ENCODE assay signal across 8 cellular contexts in genomic region chr16:66342294-66342900, GRCh38. TPM values are rescaled to one million over a fixed set of nuclear protein-coding genes. Genes with fewer than 3 reads are reported as not detected.
A peak's percentile ranks its signal among the peaks of the same experiment; 100 is the strongest.
DNase-seq lines count a peak whose midpoint lies in the region; ATAC-seq and TF ChIP-seq lines count a peak whose summit lies in the region.

No MANE protein-coding gene starts in this region.

- peak; percentile 16 for DNase-seq in activated CD4-positive, alpha-beta memory T cell treated with anti-CD3 and anti-CD28 coated beads for 36 hours
- no peak for DNase-seq in activated CD4-positive, alpha-beta memory T cell treated with anti-CD3 and anti-CD28 coated beads, Interleukin-2, amount 10 ng/mL, durations not matched to agents 7 days and 5 days
- peak; percentile 9 for DNase-seq in NCI-H82 treated with DMSO at 0.1 percent for 48 hours (lab: John Stamatoyannopoulos, UW; ENCODE audit: unreplicated experiment)
- DNase-seq in endothelial cell (ENCODE audit: low spot score), result peak; percentile 83
- peak; percentile 43 for DNase-seq in stimulated activated CD4-positive, alpha-beta T cell treated with anti-CD3 and anti-CD28 coated beads, Interleukin-15, amount 100 ng/mL, for 24 hours
- no peak for DNase-seq in NCI-H187 treated with DMSO at 0.1 percent for 48 hours (lab: John Stamatoyannopoulos, UW)
- DNase-seq in NCI-H446 treated with DMSO at 0.1 percent for 48 hours (lab: John Stamatoyannopoulos, UW), result no peak

- H3K27me3 Mint-ChIP-seq in activated CD4-positive, alpha-beta memory T cell treated with anti-CD3 and anti-CD28 coated beads for 36 hours, result peaks cover 11% of the 10 kb centered on the region
- peaks cover 15% of the 10 kb centered on the region for H3K27me3 Mint-ChIP-seq in activated CD4-positive, alpha-beta memory T cell treated with anti-CD3 and anti-CD28 coated beads, Interleukin-2, amount 10 ng/mL, durations not matched to agents 7 days and 5 days
- H3K27me3 Mint-ChIP-seq in endothelial cell (ENCODE audit: unreplicated experiment), result peaks cover 5% of the 10 kb centered on the region

- CTCF ChIA-PET in activated CD4-positive, alpha-beta memory T cell treated with anti-CD3 and anti-CD28 coated beads for 36 hours (lab: Charles Lee), result interaction anchor here (0.7 to 1.9 kb wide), 10 partner anchors 13 to 145 kb away, joined by 3 to 7 read pairs (median 4); partner anchors contain the start of gene CDH5
- CTCF ChIA-PET in activated CD4-positive, alpha-beta memory T cell treated with anti-CD3 and anti-CD28 coated beads, Interleukin-2, amount 10 ng/mL, durations not matched to agents 7 days and 5 days (lab: Charles Lee), result interaction anchor here (1.0 to 2.0 kb wide), 10 partner anchors 10 to 247 kb away, joined by 3 to 9 read pairs (median 4); no protein-coding TSS in a partner anchor

- no peak overlapping the region for H3K27ac Mint-ChIP-seq in activated CD4-positive, alpha-beta memory T cell treated with anti-CD3 and anti-CD28 coated beads for 36 hours
- no peak overlapping the region for H3K27ac Mint-ChIP-seq in activated CD4-positive, alpha-beta memory T cell treated with anti-CD3 and anti-CD28 coated beads, Interleukin-2, amount 10 ng/mL, durations not matched to agents 7 days and 5 days
- no peak overlapping the region for H3K27ac Mint-ChIP-seq in endothelial cell (ENCODE audit: unreplicated experiment)

- H3K9me3 Mint-ChIP-seq in activated CD4-positive, alpha-beta memory T cell treated with anti-CD3 and anti-CD28 coated beads for 36 hours, result no peaks in the 10 kb centered on the region
- no peaks in the 10 kb centered on the region for H3K9me3 Mint-ChIP-seq in activated CD4-positive, alpha-beta memory T cell treated with anti-CD3 and anti-CD28 coated beads, Interleukin-2, amount 10 ng/mL, durations not matched to agents 7 days and 5 days
- no peaks in the 10 kb centered on the region for H3K9me3 Mint-ChIP-seq in endothelial cell (ENCODE audit: unreplicated experiment)

- H3K4me3 Mint-ChIP-seq in activated CD4-positive, alpha-beta memory T cell treated with anti-CD3 and anti-CD28 coated beads for 36 hours, result no peak overlapping the region
- H3K4me3 Mint-ChIP-seq in activated CD4-positive, alpha-beta memory T cell treated with anti-CD3 and anti-CD28 coated beads, Interleukin-2, amount 10 ng/mL, durations not matched to agents 7 days and 5 days, result no peak overlapping the region
- H3K4me3 Mint-ChIP-seq in endothelial cell (ENCODE audit: unreplicated experiment), result no peak overlapping the region

- no peak for ATAC-seq in GM18873 (IDR thresholded peaks at IDR 0.05; ENCODE audit: low FRiP score, unreplicated experiment)

- intact Hi-C loops in activated CD4-positive, alpha-beta memory T cell treated with anti-CD3 and anti-CD28 coated beads for 36 hours (cut with micrococcal nuclease), result no loop called here

- H3K36me3 Mint-ChIP-seq in activated CD4-positive, alpha-beta memory T cell treated with anti-CD3 and anti-CD28 coated beads for 36 hours, result no peaks in the 10 kb centered on the region
- H3K36me3 Mint-ChIP-seq in activated CD4-positive, alpha-beta memory T cell treated with anti-CD3 and anti-CD28 coated beads, Interleukin-2, amount 10 ng/mL, durations not matched to agents 7 days and 5 days (ENCODE audit: low read depth), result no peaks in the 10 kb centered on the region
- H3K36me3 Mint-ChIP-seq in endothelial cell (ENCODE audit: low read depth, unreplicated experiment), result peaks cover 24% of the 10 kb centered on the region

- H3K4me1 Mint-ChIP-seq in activated CD4-positive, alpha-beta memory T cell treated with anti-CD3 and anti-CD28 coated beads for 36 hours (ENCODE audit: low read depth), result no peaks in the 10 kb centered on the region
- H3K4me1 Mint-ChIP-seq in activated CD4-positive, alpha-beta memory T cell treated with anti-CD3 and anti-CD28 coated beads, Interleukin-2, amount 10 ng/mL, durations not matched to agents 7 days and 5 days, result no peaks in the 10 kb centered on the region
- peaks cover 7% of the 10 kb centered on the region for H3K4me1 Mint-ChIP-seq in endothelial cell (ENCODE audit: unreplicated experiment)

- POLR2A ChIA-PET in activated CD4-positive, alpha-beta memory T cell treated with anti-CD3 and anti-CD28 coated beads for 36 hours (lab: Charles Lee), result no interaction called here
- POLR2A ChIA-PET in activated CD4-positive, alpha-beta memory T cell treated with anti-CD3 and anti-CD28 coated beads, Interleukin-2, amount 10 ng/mL, durations not matched to agents 7 days and 5 days (lab: Charles Lee), result no interaction called here

- TF ChIP-seq CTCF in endothelial cell (IDR thresholded peaks at IDR 0.05; ENCODE audit: unreplicated experiment), result peak; percentile 86

RNA-seq across cellular contexts. Expression of gene CDH5, which starts 24.1 kb away (rescaled TPM):
- not detected for total RNA-seq in activated CD4-positive, alpha-beta memory T cell treated with anti-CD3 and anti-CD28 coated beads for 36 hours
- not detected for total RNA-seq in activated CD4-positive, alpha-beta memory T cell treated with anti-CD3 and anti-CD28 coated beads, Interleukin-2, amount 10 ng/mL, durations not matched to agents 7 days and 5 days
- total RNA-seq in endothelial cell (ENCODE audit: unreplicated experiment), result 1,308 TPM

Comparison
In these comparisons a context has a peak if more than half of its experiments do, and no peak if none do; other contexts are left out.
1. DNase-seq: peak in activated CD4-positive, alpha-beta memory T cell treated with anti-CD3 and anti-CD28 coated beads for 36 hours (single experiment), NCI-H82 treated with DMSO at 0.1 percent for 48 hours (single experiment), endothelial cell (single experiment) and stimulated activated CD4-positive, alpha-beta T cell treated with anti-CD3 and anti-CD28 coated beads, Interleukin-15, amount 100 ng/mL, for 24 hours (single experiment); none in activated CD4-positive, alpha-beta memory T cell treated with anti-CD3 and anti-CD28 coated beads, Interleukin-2, amount 10 ng/mL, durations not matched to agents 7 days and 5 days (single experiment), NCI-H187 treated with DMSO at 0.1 percent for 48 hours (single experiment) and NCI-H446 treated with DMSO at 0.1 percent for 48 hours (single experiment).
2. RNA of gene CDH5, which starts 24.1 kb away (total RNA-seq): 1,308 TPM in endothelial cell (single experiment); not detected in activated CD4-positive, alpha-beta memory T cell treated with anti-CD3 and anti-CD28 coated beads for 36 hours and not detected in activated CD4-positive, alpha-beta memory T cell treated with anti-CD3 and anti-CD28 coated beads, Interleukin-2, amount 10 ng/mL, durations not matched to agents 7 days and 5 days; every median in the first group is over 1,000 times any median in the second.